Comparison of ENCODE assay signal across 28 cellular contexts in the genomic region with DNA sequence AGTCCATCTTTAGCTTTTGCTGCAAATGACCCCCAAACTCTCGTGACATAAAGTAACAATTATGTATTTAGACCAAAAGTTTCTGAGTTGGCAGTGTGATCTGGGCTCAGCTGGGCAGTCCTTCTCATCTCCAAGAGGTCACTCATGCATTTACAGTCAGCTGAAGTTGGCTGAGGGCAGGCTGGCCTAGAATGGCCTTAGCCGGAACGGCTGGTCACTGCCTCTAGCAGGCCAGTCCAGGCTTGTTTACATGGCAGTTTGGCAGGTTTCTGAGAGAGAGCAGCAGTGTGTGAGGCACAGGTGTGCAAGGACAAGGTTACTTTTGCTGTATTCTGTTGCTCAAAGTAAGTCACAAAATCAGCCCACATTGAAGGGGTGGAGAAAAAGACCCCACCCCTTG.
"Had no signal": no experiment of that assay in that cellular context is flagged by ENCODE, and none has a peak within 500 bp of the region (broad histone marks: within the 10 kb centered on the region; RNA-seq: fewer than 3 reads in every experiment).

No MANE protein-coding gene starts in this region.

- H3K4me3 Mint-ChIP-seq: naive thymus-derived CD4-positive, alpha-beta T cell; natural killer cell; nephron; neural crest cell; stimulated activated effector memory CD8-positive, alpha-beta T cell treated with anti-CD3 and anti-CD28 coated beads, Interleukin-12 subunit alpha, Interleukin-12 subunit beta, amount 100 ng/mL, for 72 hours; stimulated activated naive B cell treated with anti-CD40 and anti-IgM and Interleukin-4, amounts not matched to agents 10 μg/mL and 1 μg/mL and 100 μg/mL, for 72 hours; stimulated activated naive CD8-positive, alpha-beta T cell treated with anti-CD3 and anti-CD28 coated beads, Interleukin-15, Interleukin-2, amounts not matched to agents 100 ng/mL and 50 ng/mL, for 24 hours had no signal

- H3K36me3 Mint-ChIP-seq: naive thymus-derived CD4-positive, alpha-beta T cell; natural killer cell; stimulated activated effector memory CD8-positive, alpha-beta T cell treated with anti-CD3 and anti-CD28 coated beads, Interleukin-12 subunit alpha, Interleukin-12 subunit beta, amount 100 ng/mL, for 72 hours; stimulated activated naive B cell treated with anti-CD40 and anti-IgM and Interleukin-4, amounts not matched to agents 10 μg/mL and 1 μg/mL and 100 μg/mL, for 72 hours had no signal

- DNase-seq: naive thymus-derived CD4-positive, alpha-beta T cell; natural killer cell; nucleus accumbens; pancreas; right cardiac atrium; right lobe of liver; sigmoid colon; spleen; stimulated activated CD4-positive, alpha-beta T cell treated with anti-CD3 and anti-CD28 coated beads, Interleukin-15, amount 100 ng/mL, for 24 hours; stimulated activated CD4-positive, alpha-beta T cell treated with anti-CD3 and anti-CD28 coated beads, Interleukin-2, amount 100 ng/mL, for 24 hours; stimulated activated CD4-positive, alpha-beta T cell treated with anti-CD3 and anti-CD28 coated beads, Interleukin-2, amount 100 ng/mL, for 48 hours; stimulated activated CD4-positive, alpha-beta T cell treated with anti-CD3 and anti-CD28 coated beads, Interleukin-4, amount 100 ng/mL, for 24 hours; stimulated activated naive B cell treated with anti-CD40 and anti-IgM and Interleukin-4, amounts not matched to agents 10 μg/mL and 1 μg/mL and 100 μg/mL, for 72 hours; stimulated activated naive CD4-positive, alpha-beta T cell treated with Interleukin-2 at 50 U/mL for 16 hours; stomach; trophoblast cell; upper lobe of left lung had no signal

- ATAC-seq: naive thymus-derived CD4-positive, alpha-beta T cell; natural killer cell; right lobe of liver; stimulated activated effector memory CD8-positive, alpha-beta T cell treated with anti-CD3 and anti-CD28 coated beads, Interleukin-12 subunit alpha, Interleukin-12 subunit beta, amount 100 ng/mL, for 72 hours; stimulated activated naive B cell treated with anti-CD40 and anti-IgM and Interleukin-4, amounts not matched to agents 10 μg/mL and 1 μg/mL and 100 μg/mL, for 72 hours had no signal

- H3K4me3 ChIP-seq: pancreas, prostate gland, right lobe of liver, sigmoid colon, skin epidermis, smooth muscle cell, spleen, stomach, thoracic aorta, thyroid gland, tibial nerve, upper lobe of left lung had no signal

- H3K27ac ChIP-seq: neutrophil, pancreas, prostate gland, right lobe of liver, sigmoid colon, skin epidermis, spleen, stomach, thoracic aorta, thyroid gland, tibial nerve, upper lobe of left lung had no signal

- H3K4me1 Mint-ChIP-seq: nephron; stimulated activated effector memory CD8-positive, alpha-beta T cell treated with anti-CD3 and anti-CD28 coated beads, Interleukin-12 subunit alpha, Interleukin-12 subunit beta, amount 100 ng/mL, for 72 hours; stimulated activated naive B cell treated with anti-CD40 and anti-IgM and Interleukin-4, amounts not matched to agents 10 μg/mL and 1 μg/mL and 100 μg/mL, for 72 hours had no signal

- H3K27me3 ChIP-seq: neutrophil, pancreas, right lobe of liver, sigmoid colon, spleen, stomach, thyroid gland, tibial nerve, upper lobe of left lung had no signal

- H3K36me3 ChIP-seq: neutrophil, pancreas, prostate gland, right lobe of liver, sigmoid colon, spleen, stomach, thoracic aorta, thyroid gland, tibial nerve, upper lobe of left lung had no signal

- H3K9me3 Mint-ChIP-seq: nephron; stimulated activated effector memory CD8-positive, alpha-beta T cell treated with anti-CD3 and anti-CD28 coated beads, Interleukin-12 subunit alpha, Interleukin-12 subunit beta, amount 100 ng/mL, for 72 hours; stimulated activated naive CD8-positive, alpha-beta T cell treated with anti-CD3 and anti-CD28 coated beads, Interleukin-15, Interleukin-2, amounts not matched to agents 100 ng/mL and 50 ng/mL, for 24 hours had no signal

- H3K4me1 ChIP-seq: pancreas, prostate gland, right lobe of liver, sigmoid colon, spleen, stomach had no signal

- H3K27ac Mint-ChIP-seq: naive thymus-derived CD4-positive, alpha-beta T cell; natural killer cell; nephron; stimulated activated effector memory CD8-positive, alpha-beta T cell treated with anti-CD3 and anti-CD28 coated beads, Interleukin-12 subunit alpha, Interleukin-12 subunit beta, amount 100 ng/mL, for 72 hours; stimulated activated naive B cell treated with anti-CD40 and anti-IgM and Interleukin-4, amounts not matched to agents 10 μg/mL and 1 μg/mL and 100 μg/mL, for 72 hours; stimulated activated naive CD8-positive, alpha-beta T cell treated with anti-CD3 and anti-CD28 coated beads, Interleukin-15, Interleukin-2, amounts not matched to agents 100 ng/mL and 50 ng/mL, for 24 hours had no signal

- H3K9me3 ChIP-seq: neutrophil, pancreas, prostate gland, right lobe of liver, sigmoid colon, spleen, stomach, thoracic aorta, thyroid gland, tibial nerve, upper lobe of left lung had no signal
